ENCODE assay signal across 11 cellular contexts in the genomic region with DNA sequence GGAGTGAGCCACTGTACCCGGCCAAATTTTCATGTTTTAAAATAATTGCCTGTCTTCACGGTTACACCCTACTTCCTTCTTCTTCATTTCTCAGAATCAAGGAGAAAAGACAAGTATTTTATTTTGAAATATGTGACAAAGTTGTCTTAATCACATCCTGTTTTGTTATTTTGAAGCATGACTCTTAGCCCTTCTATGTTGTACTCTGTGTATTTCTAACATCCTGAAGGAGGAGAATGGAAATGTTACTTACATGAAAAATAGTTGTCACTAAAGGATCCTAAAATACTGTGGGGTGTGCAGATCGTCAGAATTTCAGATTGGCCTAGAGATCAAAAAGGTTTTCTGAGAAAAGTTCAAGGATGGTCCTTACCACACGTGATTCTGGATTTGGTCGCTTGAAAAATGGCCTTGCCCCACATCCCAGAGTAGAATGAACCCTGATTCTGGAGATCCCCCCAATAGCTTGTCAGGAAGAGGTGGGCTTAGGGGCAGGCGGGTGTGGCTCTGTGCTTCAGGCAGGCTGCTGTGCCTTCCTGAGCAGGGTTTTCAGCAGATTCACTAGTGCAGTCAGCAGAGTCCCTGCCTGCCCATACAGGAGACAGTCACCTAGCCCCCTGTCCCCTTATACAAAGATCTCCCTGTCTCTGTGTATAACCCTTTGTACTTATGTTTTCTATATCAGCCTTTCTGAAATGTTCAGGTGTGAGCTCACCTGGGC. TPM values are rescaled to one million over a fixed set of nuclear protein-coding genes. Genes with fewer than 3 reads are reported as not detected.
DNase-seq lines count a peak whose midpoint lies in the region; ATAC-seq and TF ChIP-seq lines count a peak whose summit lies in the region.
"Had no signal": no experiment of that assay in that cellular context is flagged by ENCODE, and none has a peak within 500 bp of the region (broad histone marks: within the 10 kb centered on the region; RNA-seq: fewer than 3 reads in every experiment).

No MANE protein-coding gene starts in this region.

- peak; percentile 66 for ATAC-seq in CD8-positive, alpha-beta T cell
- peak; percentile 80 for ATAC-seq in naive thymus-derived CD8-positive, alpha-beta T cell
- ATAC-seq in psoas muscle = no peak

- H3K27me3 Mint-ChIP-seq in CD8-positive, alpha-beta T cell (ENCODE audit: low read depth) = no peaks in the 10 kb centered on the region
- no peaks in the 10 kb centered on the region for H3K27me3 Mint-ChIP-seq in naive thymus-derived CD8-positive, alpha-beta T cell

- POLR2A ChIA-PET in CD8-positive, alpha-beta T cell (lab: Charles Lee) = interaction anchor here (1.7 kb wide), 1 partner anchor 9 kb away, joined by 10 read pairs; a partner anchor contains a TSS
- POLR2A ChIA-PET in naive thymus-derived CD8-positive, alpha-beta T cell (lab: Charles Lee) = interaction anchor here (1.9 kb wide), 1 partner anchor 9 kb away, joined by 14 read pairs; a partner anchor contains a TSS
- POLR2A ChIA-PET in A673 (lab: Charles Lee; ENCODE audit: low non-redundant PET) = no interaction called here

- peak overlapping the region; percentile 93 for H3K27ac Mint-ChIP-seq in CD8-positive, alpha-beta T cell
- H3K27ac Mint-ChIP-seq in naive thymus-derived CD8-positive, alpha-beta T cell = peak overlapping the region; percentile 91 to 97 (median 94)

- in situ Hi-C loops in HAP-1 (cut with MboI; ENCODE audit: low sequenced_read_pairs) = loop anchor here (25.0 kb wide), 1 partner anchor 110 kb away; a partner anchor contains a TSS

- no peaks in the 10 kb centered on the region for H3K27me3 ChIP-seq in CD8-positive, alpha-beta T cell (ENCODE audit: insufficient read depth, low read length)
- no peaks in the 10 kb centered on the region for H3K27me3 ChIP-seq in ascending aorta
- H3K27me3 ChIP-seq in A673 (replicated peaks; ENCODE audit: insufficient read depth, low read depth, low read length, poor library complexity) = no peaks in the 10 kb centered on the region
- H3K27me3 ChIP-seq in psoas muscle (ENCODE audit: insufficient read depth in 3 of 3, low read length in 2 of 3) = no peaks in the 10 kb centered on the region
- no peaks in the 10 kb centered on the region for H3K27me3 ChIP-seq in HAP-1 (ENCODE audit: low read depth)
- H3K27me3 ChIP-seq: pancreas had no signal

- H3K36me3 ChIP-seq in CD8-positive, alpha-beta T cell (ENCODE audit: insufficient read depth, low read length) = peaks cover 47% of the 10 kb centered on the region
- H3K36me3 ChIP-seq in ascending aorta (peaks cover 20 to 57% of the 10 kb centered on the region in 2 donors), A673 (ENCODE audit: insufficient read depth, low read length, poor library complexity, severe bottlenecking) (no peaks in the 10 kb centered on the region), psoas muscle (ENCODE audit: insufficient read depth in 1 of 2, low read depth in 1 of 2) (peaks cover 15 to 63% of the 10 kb centered on the region in 2 donors), HAP-1 (replicated peaks) (peaks cover 33% of the 10 kb centered on the region)
- H3K36me3 ChIP-seq: pancreas had no signal

- no peak for TF ChIP-seq CTCF in CD8-positive, alpha-beta T cell (IDR thresholded peaks at IDR 0.05)
- no peak for TF ChIP-seq CTCF in ascending aorta (IDR thresholded peaks at IDR 0.05)
- TF ChIP-seq CTCF in A673 (conservative IDR thresholded peaks at IDR 0.05; ENCODE audit: low read depth, low read length) = no peak
- TF ChIP-seq CTCF in psoas muscle (IDR thresholded peaks at IDR 0.05) = no peak

- H3K4me1 ChIP-seq in CD8-positive, alpha-beta T cell (ENCODE audit: insufficient read depth, low read length) = peaks cover 56% of the 10 kb centered on the region
- H3K4me1 ChIP-seq in ascending aorta (peaks cover 0 to 22% of the 10 kb centered on the region in 2 donors), A673 (ENCODE audit: insufficient read depth, low read length, poor library complexity, severe bottlenecking) (no peaks in the 10 kb centered on the region), psoas muscle (no peaks in the 10 kb centered on the region), HAP-1 (no peaks in the 10 kb centered on the region)
- H3K4me1 ChIP-seq: pancreas had no signal

- WGBS in psoas muscle, 3 donors = 69 to 76% (median 69%) methylated on average over 6 of the region's 6 CpGs

- H3K27ac ChIP-seq in CD8-positive, alpha-beta T cell (ENCODE audit: low read depth, low read length) = peak overlapping the region; percentile 35
- H3K27ac ChIP-seq in ascending aorta (peak overlapping the region; percentile 39 to 56), A673 (ENCODE audit: low read depth, low read length, poor library complexity, severe bottlenecking) (no peak overlapping the region), psoas muscle (no peak overlapping the region)

- peaks cover 70% of the 10 kb centered on the region for H3K4me1 Mint-ChIP-seq in CD8-positive, alpha-beta T cell (ENCODE audit: low read depth)
- H3K4me1 Mint-ChIP-seq in naive thymus-derived CD8-positive, alpha-beta T cell = peaks cover 40 to 82% (median 78%) of the 10 kb centered on the region in 4 donors

- peak overlapping the region; percentile 64 for H3K4me3 Mint-ChIP-seq in CD8-positive, alpha-beta T cell
- H3K4me3 Mint-ChIP-seq in naive thymus-derived CD8-positive, alpha-beta T cell = peak overlapping the region; percentile 58 to 82 (median 78)

- H3K36me3 Mint-ChIP-seq in CD8-positive, alpha-beta T cell = peaks cover 73% of the 10 kb centered on the region
- H3K36me3 Mint-ChIP-seq in naive thymus-derived CD8-positive, alpha-beta T cell = peaks cover 5 to 81% (median 28%) of the 10 kb centered on the region in 3 donors

- intact Hi-C loops in CD8-positive, alpha-beta T cell (cut with DNase I, micrococcal nuclease) = loop anchor here in 1 of 2 experiments (1.0 kb wide), 1 partner anchor 8 kb away; a partner anchor contains a TSS
- intact Hi-C loops in ascending aorta (cut with DNase I) (no loop called here), A673 (cut with micrococcal nuclease; ENCODE audit: unreplicated experiment) (no loop called here), psoas muscle (cut with DNase I) (no loop called here)

- no TSS peak for BruUV-seq in A673 (replicated peaks; lab: Mats Ljungman, UMichigan)

- H3K9me3 Mint-ChIP-seq in CD8-positive, alpha-beta T cell = no peaks in the 10 kb centered on the region
- H3K9me3 Mint-ChIP-seq in naive thymus-derived CD8-positive, alpha-beta T cell = no peaks in the 10 kb centered on the region

- CTCF ChIA-PET in CD8-positive, alpha-beta T cell (lab: Charles Lee) = interaction anchor here (1.5 kb wide), 1 partner anchor 14 kb away, joined by 4 read pairs; no protein-coding TSS in a partner anchor
- CTCF ChIA-PET in A673 (lab: Charles Lee) = no interaction called here

- DNase-seq in CD8-positive, alpha-beta T cell = peak in 1 of 7 experiments; percentile 27
- DNase-seq in KG1 (lab: John Stamatoyannopoulos, UW) (peak; percentile 11), ascending aorta (ENCODE audit: low spot score in 2 of 2) (no peak), D341Med (ENCODE audit: low spot score) (no peak), A673 (ENCODE audit: low spot score) (no peak), psoas muscle (no peak), HAP-1 (ENCODE audit: low spot score in 2 of 2) (no peak)
- DNase-seq in naive thymus-derived CD8-positive, alpha-beta T cell = peak in 3 of 10 donors; percentile 28 to 36 (median 28)
- DNase-seq: NCI-H526, pancreas, T-helper 9 cell had no signal

- peak overlapping the region; percentile 2 for H3K4me3 ChIP-seq in CD8-positive, alpha-beta T cell (ENCODE audit: low read depth, low read length)
- H3K4me3 ChIP-seq in ascending aorta (no peak overlapping the region), A673 (ENCODE audit: low read depth, low read length, poor library complexity, severe bottlenecking) (no peak overlapping the region), psoas muscle (no peak overlapping the region), HAP-1 (no peak overlapping the region)
- H3K4me3 ChIP-seq: pancreas had no signal

- no peaks in the 10 kb centered on the region for H3K9me3 ChIP-seq in CD8-positive, alpha-beta T cell (ENCODE audit: low read length)
- no peaks in the 10 kb centered on the region for H3K9me3 ChIP-seq in ascending aorta
- no peaks in the 10 kb centered on the region for H3K9me3 ChIP-seq in A673 (ENCODE audit: low read depth, low read length, poor library complexity, severe bottlenecking)
- H3K9me3 ChIP-seq in psoas muscle = no peaks in the 10 kb centered on the region
- no peaks in the 10 kb centered on the region for H3K9me3 ChIP-seq in HAP-1
- H3K9me3 ChIP-seq: pancreas had no signal

RNA-seq across cellular contexts. Expression of a gene that starts 8.6 kb away (rescaled TPM):
- total RNA-seq in CD8-positive, alpha-beta T cell = 10 to 100 TPM; 87.4 to 90.2 TPM
- total RNA-seq in ascending aorta (21.1 TPM), A673 (2021) (5.5 TPM in 2 replicates), psoas muscle (10 to 100 TPM in 3 of 4 donors, 1 to 10 TPM in 1; 7.5 to 14.5 (median 12.6) TPM)
- total RNA-seq in naive thymus-derived CD8-positive, alpha-beta T cell = 10 to 100 TPM; 37.2 to 38.0 TPM
- 10 to 100 TPM; 67.3 to 68.7 (median 68.6) TPM for polyA plus RNA-seq in naive thymus-derived CD8-positive, alpha-beta T cell
- 100 to 1,000 TPM in 1 of 3 donors, 10 to 100 TPM in 2; 10.3 to 250 (median 11.9) TPM for polyA plus RNA-seq in psoas muscle

Comparison
In these comparisons a context has a peak if more than half of its experiments do, and no peak if none do; other contexts are left out.
1. ATAC-seq: peak in CD8-positive, alpha-beta T cell (single experiment) and naive thymus-derived CD8-positive, alpha-beta T cell (2 of 2); none in psoas muscle (0 of 4).
2. H3K27ac ChIP-seq: peak in CD8-positive, alpha-beta T cell (single experiment) and ascending aorta (2 of 2); none in A673 (single experiment) and psoas muscle (single experiment).